20 cellular contexts compared by ENCODE assay signal in the genomic region with DNA sequence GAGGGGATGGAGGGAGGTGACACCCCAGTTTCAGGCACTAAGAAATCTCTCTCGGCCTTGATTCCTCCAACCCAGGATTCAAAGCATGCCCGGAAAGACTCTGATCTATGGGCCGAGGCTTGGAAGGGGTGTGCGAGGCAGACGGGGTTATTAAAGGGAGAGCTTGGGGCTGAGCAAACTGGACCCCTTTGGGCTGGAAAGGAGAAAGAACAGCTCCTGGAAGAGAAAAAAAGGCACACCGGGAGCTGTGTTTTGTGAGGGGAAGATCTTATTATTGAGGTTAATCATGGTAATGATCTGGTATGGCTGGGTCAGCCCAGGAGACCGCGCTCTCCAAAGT. TPM values are rescaled to one million over a fixed set of nuclear protein-coding genes. Genes with fewer than 3 reads are reported as not detected.
DNase-seq lines count a peak whose midpoint lies in the region; ATAC-seq and TF ChIP-seq lines count a peak whose summit lies in the region.
"Had no signal": no experiment of that assay in that cellular context is flagged by ENCODE, and none has a peak within 500 bp of the region (broad histone marks: within the 10 kb centered on the region; RNA-seq: fewer than 3 reads in every experiment).

No MANE protein-coding gene starts in this region.

- CTCF ChIA-PET in activated CD4-positive, alpha-beta T cell treated with anti-CD3 and anti-CD28 coated beads, Interleukin-2, amount 10 ng/mL, durations not matched to agents 7 days and 5 days (lab: Charles Lee) = interaction anchor here (0.5 kb wide), 1 partner anchor 133 kb away, joined by 5 read pairs; no protein-coding TSS in a partner anchor

- TF ChIP-seq CTCF in astrocyte of the spinal cord (IDR thresholded peaks at IDR 0.05; ENCODE audit: low read depth, low read length) (no peak), mesothelial cell of epicardium (IDR thresholded peaks at IDR 0.05; ENCODE audit: unreplicated experiment) (no peak)

- H3K9me3 Mint-ChIP-seq in activated CD4-positive, alpha-beta T cell treated with anti-CD3 and anti-CD28 coated beads, Interleukin-2, amount 10 ng/mL, durations not matched to agents 7 days and 5 days = no peaks in the 10 kb centered on the region
- H3K9me3 Mint-ChIP-seq in mesothelial cell of epicardium = no peaks in the 10 kb centered on the region
- no peaks in the 10 kb centered on the region for H3K9me3 Mint-ChIP-seq in stimulated activated effector memory CD8-positive, alpha-beta T cell treated with anti-CD3 and anti-CD28 coated beads, Interleukin-12 subunit alpha, Interleukin-12 subunit beta, amount 100 ng/mL, for 72 hours
- H3K9me3 Mint-ChIP-seq: HFFc6 had no signal

- in situ Hi-C loops in astrocyte of the spinal cord (cut with HindIII; ENCODE audit: low sequenced_read_pairs) = no loop called here

- H3K4me3 Mint-ChIP-seq in activated CD4-positive, alpha-beta T cell treated with anti-CD3 and anti-CD28 coated beads, Interleukin-2, amount 10 ng/mL, durations not matched to agents 7 days and 5 days = no peak overlapping the region
- H3K4me3 Mint-ChIP-seq in mesothelial cell of epicardium = peak overlapping the region; percentile 72
- H3K4me3 Mint-ChIP-seq in stimulated activated effector memory CD8-positive, alpha-beta T cell treated with anti-CD3 and anti-CD28 coated beads, Interleukin-12 subunit alpha, Interleukin-12 subunit beta, amount 100 ng/mL, for 72 hours = peak overlapping the region; percentile 44
- H3K4me3 Mint-ChIP-seq: CD4-positive, CD25-positive, alpha-beta regulatory T cell; HFFc6 had no signal

- peaks cover 31% of the 10 kb centered on the region for H3K4me1 Mint-ChIP-seq in activated CD4-positive, alpha-beta T cell treated with anti-CD3 and anti-CD28 coated beads, Interleukin-2, amount 10 ng/mL, durations not matched to agents 7 days and 5 days
- H3K4me1 Mint-ChIP-seq in mesothelial cell of epicardium = peaks cover 96% of the 10 kb centered on the region
- peaks cover 29% of the 10 kb centered on the region for H3K4me1 Mint-ChIP-seq in stimulated activated effector memory CD8-positive, alpha-beta T cell treated with anti-CD3 and anti-CD28 coated beads, Interleukin-12 subunit alpha, Interleukin-12 subunit beta, amount 100 ng/mL, for 72 hours

- no peak for ATAC-seq in stimulated activated effector memory CD8-positive, alpha-beta T cell treated with anti-CD3 and anti-CD28 coated beads, Interleukin-12 subunit alpha, Interleukin-12 subunit beta, amount 100 ng/mL, for 72 hours
- ATAC-seq in GM21360 (IDR thresholded peaks at IDR 0.05; ENCODE audit: unreplicated experiment) = no peak
- ATAC-seq: GM12878 had no signal

- H3K27me3 Mint-ChIP-seq in activated CD4-positive, alpha-beta T cell treated with anti-CD3 and anti-CD28 coated beads, Interleukin-2, amount 10 ng/mL, durations not matched to agents 7 days and 5 days = peaks cover 98% of the 10 kb centered on the region
- H3K27me3 Mint-ChIP-seq in mesothelial cell of epicardium (ENCODE audit: low read depth) = peaks cover 50% of the 10 kb centered on the region

- peak overlapping the region; percentile 67 for H3K27ac Mint-ChIP-seq in activated CD4-positive, alpha-beta T cell treated with anti-CD3 and anti-CD28 coated beads, Interleukin-2, amount 10 ng/mL, durations not matched to agents 7 days and 5 days
- peak overlapping the region; percentile 96 for H3K27ac Mint-ChIP-seq in mesothelial cell of epicardium
- H3K27ac Mint-ChIP-seq in stimulated activated effector memory CD8-positive, alpha-beta T cell treated with anti-CD3 and anti-CD28 coated beads, Interleukin-12 subunit alpha, Interleukin-12 subunit beta, amount 100 ng/mL, for 72 hours = no peak overlapping the region
- H3K27ac Mint-ChIP-seq: CD4-positive, CD25-positive, alpha-beta regulatory T cell; HFFc6 had no signal

- H3K36me3 Mint-ChIP-seq in activated CD4-positive, alpha-beta T cell treated with anti-CD3 and anti-CD28 coated beads, Interleukin-2, amount 10 ng/mL, durations not matched to agents 7 days and 5 days (ENCODE audit: low read depth) = peaks cover 3% of the 10 kb centered on the region
- H3K36me3 Mint-ChIP-seq in mesothelial cell of epicardium = no peaks in the 10 kb centered on the region
- H3K36me3 Mint-ChIP-seq in stimulated activated effector memory CD8-positive, alpha-beta T cell treated with anti-CD3 and anti-CD28 coated beads, Interleukin-12 subunit alpha, Interleukin-12 subunit beta, amount 100 ng/mL, for 72 hours = no peaks in the 10 kb centered on the region
- H3K36me3 Mint-ChIP-seq: CD4-positive, CD25-positive, alpha-beta regulatory T cell had no signal

- POLR2A ChIA-PET in activated CD4-positive, alpha-beta T cell treated with anti-CD3 and anti-CD28 coated beads, Interleukin-2, amount 10 ng/mL, durations not matched to agents 7 days and 5 days (lab: Charles Lee) = interaction anchor here (0.5 kb wide), 1 partner anchor 34 kb away, joined by 3 read pairs; no protein-coding TSS in a partner anchor

- DNase-seq in activated CD4-positive, alpha-beta T cell treated with anti-CD3 and anti-CD28 coated beads, Interleukin-2, amount 10 ng/mL, durations not matched to agents 7 days and 5 days = no peak
- DNase-seq in activated CD4-positive, alpha-beta T cell treated with anti-CD3 and anti-CD28 coated beads, Interleukin-2, amount 50 U/mL, for 4 hours = no peak
- no peak for DNase-seq in astrocyte of the spinal cord (ENCODE audit: low read depth, low spot score)
- peak in 1 of 2 experiments; percentile 46 for DNase-seq in mesothelial cell of epicardium (ENCODE audit: low spot score in 2 of 2, unreplicated experiment in 2 of 2)
- no peak for DNase-seq in stimulated activated effector memory CD8-positive, alpha-beta T cell treated with anti-CD3 and anti-CD28 coated beads, Interleukin-12 subunit alpha, Interleukin-12 subunit beta, amount 100 ng/mL, for 72 hours (ENCODE audit: low spot score in 2 of 2)
- no peak for DNase-seq in AML-193 (lab: John Stamatoyannopoulos, UW)
- no peak for DNase-seq in RPMI8226
- DNase-seq: CD4-positive, CD25-positive, alpha-beta regulatory T cell; DMS153; HFFc6; MV-4-11; NCI-H1417; NCI-H187; NCI-H345; NCI-H524 treated with DMSO at 0.1 percent for 48 hours; PC-9; SJCRH30 had no signal

- H3K4me3 ChIP-seq in astrocyte of the spinal cord (ENCODE audit: low read depth, low read length) = peak overlapping the region; percentile 30
- H3K4me3 ChIP-seq: GM12878, PC-9, SJCRH30 had no signal

RNA-seq across cellular contexts. Expression of gene HOXC4, which starts 5.7 kb away (rescaled TPM):
- not detected for total RNA-seq in activated CD4-positive, alpha-beta T cell treated with anti-CD3 and anti-CD28 coated beads, Interleukin-2, amount 10 ng/mL, durations not matched to agents 7 days and 5 days
- total RNA-seq in mesothelial cell of epicardium = 67.4 to 73.6 TPM (median 69.4 TPM) in 3 replicates
- total RNA-seq: H7 had no signal

RNA-seq across cellular contexts. Expression of gene HOXC5, which starts 15.1 kb away (rescaled TPM):
- not detected for total RNA-seq in activated CD4-positive, alpha-beta T cell treated with anti-CD3 and anti-CD28 coated beads, Interleukin-2, amount 10 ng/mL, durations not matched to agents 7 days and 5 days
- total RNA-seq in mesothelial cell of epicardium = 28.7 to 33.8 TPM (median 29.3 TPM) in 3 replicates
- total RNA-seq: CD4-positive, CD25-positive, alpha-beta regulatory T cell; GM12878; H7; SJCRH30 had no signal

RNA-seq across cellular contexts. Expression of gene HOXC6, which starts 19.7 kb away (rescaled TPM):
- not detected for total RNA-seq in activated CD4-positive, alpha-beta T cell treated with anti-CD3 and anti-CD28 coated beads, Interleukin-2, amount 10 ng/mL, durations not matched to agents 7 days and 5 days
- 15.5 to 17.4 TPM (median 16.3 TPM) in 3 replicates for total RNA-seq in mesothelial cell of epicardium
- total RNA-seq: CD4-positive, CD25-positive, alpha-beta regulatory T cell; H7 had no signal

RNA-seq across cellular contexts. Expression of gene HOXC8, which starts 39.1 kb away (rescaled TPM):
- not detected for total RNA-seq in activated CD4-positive, alpha-beta T cell treated with anti-CD3 and anti-CD28 coated beads, Interleukin-2, amount 10 ng/mL, durations not matched to agents 7 days and 5 days
- total RNA-seq in mesothelial cell of epicardium = 4.9 to 5.9 TPM (median 5.5 TPM) in 3 replicates
- total RNA-seq: CD4-positive, CD25-positive, alpha-beta regulatory T cell; GM12878; H7; HFFc6; SJCRH30 had no signal

RNA-seq across cellular contexts. Expression of gene HOXC9, which starts 48.0 kb away (rescaled TPM):
- not detected for total RNA-seq in activated CD4-positive, alpha-beta T cell treated with anti-CD3 and anti-CD28 coated beads, Interleukin-2, amount 10 ng/mL, durations not matched to agents 7 days and 5 days
- 1.1 to 2.0 TPM (median 1.6 TPM) in 3 replicates for total RNA-seq in mesothelial cell of epicardium
- total RNA-seq: CD4-positive, CD25-positive, alpha-beta regulatory T cell; GM12878; H7 had no signal

Comparison
In these comparisons a context has a peak if more than half of its experiments do, and no peak if none do; other contexts are left out.
1. RNA of gene HOXC4, which starts 5.7 kb away (total RNA-seq): 67.4 to 73.6 TPM in mesothelial cell of epicardium; not detected in activated CD4-positive, alpha-beta T cell treated with anti-CD3 and anti-CD28 coated beads, Interleukin-2, amount 10 ng/mL, durations not matched to agents 7 days and 5 days; every median in the first group is over 10 times any median in the second.
2. RNA of gene HOXC5, which starts 15.1 kb away (total RNA-seq): 28.7 to 33.8 TPM in mesothelial cell of epicardium; not detected in activated CD4-positive, alpha-beta T cell treated with anti-CD3 and anti-CD28 coated beads, Interleukin-2, amount 10 ng/mL, durations not matched to agents 7 days and 5 days; every median in the first group is over 10 times any median in the second.
3. RNA of gene HOXC6, which starts 19.7 kb away (total RNA-seq): 15.5 to 17.4 TPM in mesothelial cell of epicardium; not detected in activated CD4-positive, alpha-beta T cell treated with anti-CD3 and anti-CD28 coated beads, Interleukin-2, amount 10 ng/mL, durations not matched to agents 7 days and 5 days; every median in the first group is over 10 times any median in the second.